In the genomic region with DNA sequence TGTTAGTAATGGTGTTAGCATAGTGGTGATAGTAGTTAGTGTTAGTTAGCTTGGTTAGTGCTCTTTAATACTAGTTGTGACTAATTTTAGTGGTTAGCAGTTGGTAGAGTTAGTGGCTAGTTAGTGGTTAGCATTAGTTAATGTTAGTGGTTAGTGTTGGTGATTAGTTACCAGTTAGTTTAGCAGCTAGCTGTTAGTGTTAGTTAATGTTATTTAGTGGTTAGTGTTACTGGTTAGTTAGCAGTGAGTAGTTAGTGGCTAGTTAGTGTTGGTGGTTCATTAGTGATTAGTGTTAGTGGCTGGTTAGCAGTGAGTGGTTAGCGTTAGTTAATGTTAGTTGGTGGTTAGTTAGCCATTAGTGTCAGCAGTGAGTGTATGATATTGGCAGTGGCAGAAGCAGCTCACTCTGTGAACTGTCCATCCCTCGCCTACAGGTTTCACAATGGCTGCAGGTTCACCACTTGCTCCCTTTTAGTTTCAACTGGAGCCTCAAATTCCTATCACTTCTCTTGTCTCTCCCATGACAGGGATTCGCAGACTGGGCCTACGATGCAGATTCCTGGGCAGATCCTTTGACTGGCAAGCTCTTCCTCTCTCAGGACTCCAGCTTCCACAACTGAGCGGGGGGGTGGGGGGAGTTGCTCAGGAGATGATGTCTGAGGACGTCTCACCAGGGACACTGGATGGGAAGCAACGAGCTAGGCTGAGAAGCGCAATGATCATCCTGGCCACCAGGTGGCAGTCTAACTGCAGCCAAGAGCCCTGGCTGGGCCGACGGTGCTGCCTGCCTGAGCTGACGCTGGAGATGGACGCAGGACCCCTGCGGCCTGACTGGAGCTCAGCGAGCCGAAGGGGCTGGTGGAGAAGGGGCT, we compare ENCODE assay signal across 8 cellular contexts. TPM values are rescaled to one million over a fixed set of nuclear protein-coding genes. Genes with fewer than 3 reads are reported as not detected.
DNase-seq lines count a peak whose midpoint lies in the region; ATAC-seq and TF ChIP-seq lines count a peak whose summit lies in the region.

No MANE protein-coding gene starts in this region.

- peak; percentile 98 for TF ChIP-seq RAD21 in neural cell (conservative IDR thresholded peaks at IDR 0.05)

- no peaks in the 10 kb centered on the region for H3K9me3 ChIP-seq in DOHH2 (ENCODE audit: control insufficient read depth, insufficient read depth, low read length)
- no peaks in the 10 kb centered on the region for H3K9me3 ChIP-seq in fibroblast of lung (ENCODE audit: control insufficient read depth, insufficient read depth, low read depth, low read length)
- H3K9me3 ChIP-seq in neural cell (ENCODE audit: low read length), result no peaks in the 10 kb centered on the region

- peaks cover 23% of the 10 kb centered on the region for H3K4me1 Mint-ChIP-seq in stimulated activated naive CD8-positive, alpha-beta T cell treated with anti-CD3 and anti-CD28 coated beads, Interleukin-15, amount 100 ng/mL, for 72 hours

- peaks cover 58% of the 10 kb centered on the region for H3K27me3 Mint-ChIP-seq in stimulated activated naive CD8-positive, alpha-beta T cell treated with anti-CD3 and anti-CD28 coated beads, Interleukin-15, amount 100 ng/mL, for 72 hours

- H2AFZ ChIP-seq in fibroblast of lung (ENCODE audit: low read length), result no peak overlapping the region
- no peak overlapping the region for H2AFZ ChIP-seq in neural cell (ENCODE audit: low read depth, low read length)

- no peaks in the 10 kb centered on the region for H3K4me1 ChIP-seq in DOHH2 (ENCODE audit: control insufficient read depth, low read length)
- no peaks in the 10 kb centered on the region for H3K4me1 ChIP-seq in fibroblast of lung (ENCODE audit: control insufficient read depth, extremely low read depth, insufficient read depth, low read length)

- H3K4me3 Mint-ChIP-seq in stimulated activated naive CD8-positive, alpha-beta T cell treated with anti-CD3 and anti-CD28 coated beads, Interleukin-15, amount 100 ng/mL, for 72 hours, result peak overlapping the region in 1 of 2 donors; percentile 24

- peak; percentile 85 for ATAC-seq in GM21526 (IDR thresholded peaks at IDR 0.05; ENCODE audit: low FRiP score, unreplicated experiment)
- ATAC-seq in stimulated activated naive CD8-positive, alpha-beta T cell treated with anti-CD3 and anti-CD28 coated beads, Interleukin-15, amount 100 ng/mL, for 72 hours, result peak; percentile 70

- no peaks in the 10 kb centered on the region for H3K27me3 ChIP-seq in DOHH2 (ENCODE audit: control insufficient read depth, low read length)
- H3K27me3 ChIP-seq in fibroblast of lung (ENCODE audit: control insufficient read depth, insufficient read depth, low read length), result peaks cover 11% of the 10 kb centered on the region
- no peaks in the 10 kb centered on the region for H3K27me3 ChIP-seq in neural cell (ENCODE audit: insufficient read depth, low read depth, low read length)

- H3K4me2 ChIP-seq in DOHH2 (ENCODE audit: low read length), result no peak overlapping the region
- H3K4me2 ChIP-seq in fibroblast of lung (ENCODE audit: extremely low read depth, insufficient read depth, low read length), result no peak overlapping the region
- no peak overlapping the region for H3K4me2 ChIP-seq in neural cell (ENCODE audit: low read length)

- DNase-seq in HUDEP-2 (lab: John Stamatoyannopoulos, UW; ENCODE audit: unreplicated experiment in 76 of 76) (peak in 67 of 76 experiments; percentile 4 to 84 (median 57)), OCI-M2 (lab: John Stamatoyannopoulos, UW; ENCODE audit: unreplicated experiment) (peak; percentile 10), fibroblast of lung (ENCODE audit: low read depth in 2 of 2) (peak; percentile 56 to 77)
- DNase-seq in activated T-cell treated with anti-CD3 and anti-CD28 coated beads, Interleukin-2, amount 50 U/mL, for 1 hour, result peak; percentile 76
- peak; percentile 75 to 77 for DNase-seq in stimulated activated naive CD8-positive, alpha-beta T cell treated with anti-CD3 and anti-CD28 coated beads, Interleukin-15, amount 100 ng/mL, for 72 hours

- H3K27ac ChIP-seq in DOHH2 (ENCODE audit: low read depth, low read length) (no peak overlapping the region), fibroblast of lung (ENCODE audit: insufficient read depth, low read length) (no peak overlapping the region), neural cell (ENCODE audit: low read length) (no peak overlapping the region)

- H3K4me3 ChIP-seq in DOHH2 (ENCODE audit: low read length), result no peak overlapping the region
- H3K4me3 ChIP-seq in fibroblast of lung (replicated peaks in 1 of 4; ENCODE audit: control extremely low read depth in 1 of 4, insufficient read depth in 1 of 4, low read depth in 3 of 4, low read length in 4 of 4), result no peak overlapping the region
- peak overlapping the region; percentile 47 for H3K4me3 ChIP-seq in neural cell (ENCODE audit: low read length)

- TF ChIP-seq EP300 in neural cell (conservative IDR thresholded peaks at IDR 0.05; ENCODE audit: poor library complexity, severe bottlenecking), result no peak

- H3K9me3 Mint-ChIP-seq in stimulated activated naive CD8-positive, alpha-beta T cell treated with anti-CD3 and anti-CD28 coated beads, Interleukin-15, amount 100 ng/mL, for 72 hours, result no peaks in the 10 kb centered on the region

- no peaks in the 10 kb centered on the region for H3F3A ChIP-seq in DOHH2 (ENCODE audit: control insufficient read depth, insufficient read depth)
- H3F3A ChIP-seq in neural cell (ENCODE audit: insufficient read depth, low read length, poor library complexity, severe bottlenecking), result no peaks in the 10 kb centered on the region

- no peaks in the 10 kb centered on the region for H3K36me3 ChIP-seq in DOHH2 (ENCODE audit: control insufficient read depth, low read length)
- H3K36me3 ChIP-seq in fibroblast of lung (ENCODE audit: control insufficient read depth, insufficient read depth, low read length), result no peaks in the 10 kb centered on the region
- H3K36me3 ChIP-seq in neural cell (ENCODE audit: insufficient read depth, low read length), result no peaks in the 10 kb centered on the region

- H4K20me1 ChIP-seq in DOHH2 (ENCODE audit: control insufficient read depth, insufficient read depth, low read depth, low read length) (no peaks in the 10 kb centered on the region; the same call in 1 of the 2 replicates), fibroblast of lung (ENCODE audit: control insufficient read depth, extremely low read depth, insufficient read depth, low read length) (no peaks in the 10 kb centered on the region), neural cell (ENCODE audit: insufficient read depth) (no peaks in the 10 kb centered on the region)

- H3K27ac Mint-ChIP-seq in stimulated activated naive CD8-positive, alpha-beta T cell treated with anti-CD3 and anti-CD28 coated beads, Interleukin-15, amount 100 ng/mL, for 72 hours, result no peak overlapping the region

- H3K79me2 ChIP-seq in DOHH2 (ENCODE audit: control insufficient read depth, low read length) (no peaks in the 10 kb centered on the region), fibroblast of lung (ENCODE audit: control insufficient read depth, insufficient read depth, low read length) (no peaks in the 10 kb centered on the region), neural cell (replicated peaks; ENCODE audit: insufficient read depth, low read length) (no peaks in the 10 kb centered on the region)

- TF ChIP-seq CTCF in DOHH2 (IDR thresholded peaks at IDR 0.05; ENCODE audit: low read depth, low read length, poor library complexity, severe bottlenecking), result peak; percentile 97
- TF ChIP-seq CTCF in fibroblast of lung (conservative IDR thresholded peaks at IDR 0.05 in 1 of 2, IDR thresholded peaks at IDR 0.05 in 1 of 2; ENCODE audit: low read depth in 1 of 2, low read length in 2 of 2), result peak; percentile 89 to 95
- TF ChIP-seq CTCF in neural cell (IDR thresholded peaks at IDR 0.05; ENCODE audit: poor library complexity, severe bottlenecking), result peak; percentile 95

- H3K9ac ChIP-seq in fibroblast of lung (ENCODE audit: insufficient read depth, low read length) (no peak overlapping the region), neural cell (ENCODE audit: low read length) (no peak overlapping the region)

- no peaks in the 10 kb centered on the region for H3K9me2 ChIP-seq in DOHH2 (replicated peaks; ENCODE audit: control insufficient read depth, low read length)
- no peaks in the 10 kb centered on the region for H3K9me2 ChIP-seq in neural cell (ENCODE audit: insufficient read depth, low read length)

TF ChIP-seq in neural cell, 6 proteins besides CTCF, POLR2A, EP300 and RAD21 (continues in another document):
- no peak for TF ChIP-seq EZH2 (IDR thresholded peaks at IDR 0.05; ENCODE audit: borderline replicate concordance, insufficient read depth, low read length, poor library complexity, severe bottlenecking)
- TF ChIP-seq SMC3 (conservative IDR thresholded peaks at IDR 0.05; ENCODE audit: poor library complexity), result peak; percentile 99
- no peak for TF ChIP-seq TAF1 (IDR thresholded peaks at IDR 0.05; ENCODE audit: low read depth)
- no peak for TF ChIP-seq MXI1 (conservative IDR thresholded peaks at IDR 0.05; ENCODE audit: poor library complexity, severe bottlenecking)
- TF ChIP-seq POLR2AphosphoS5 (IDR thresholded peaks at IDR 0.05), result no peak

RNA-seq across cellular contexts. Expression of gene GHRHR, which starts 19.5 kb away (rescaled TPM):
- not detected in 2 replicates for total RNA-seq in fibroblast of lung
- polyA plus RNA-seq in fibroblast of lung (not detected in 2 replicates), neural cell (not detected in 2 replicates)
- not detected in 2 replicates for polyA plus RNA-seq in fibroblast of lung (2012)
- polyA minus RNA-seq in fibroblast of lung (ENCODE audit: low replicate concordance) (not detected in 2 replicates), neural cell (not detected in 2 replicates)

Comparison
In these comparisons a context has a peak if more than half of its experiments do, and no peak if none do; other contexts are left out.
1. DNase-seq: peak in every context shown above with its lines; median percentile 76 in activated T-cell treated with anti-CD3 and anti-CD28 coated beads, Interleukin-2, amount 50 U/mL, for 1 hour; 76 in stimulated activated naive CD8-positive, alpha-beta T cell treated with anti-CD3 and anti-CD28 coated beads, Interleukin-15, amount 100 ng/mL, for 72 hours; 66 in fibroblast of lung; 57 in HUDEP-2; 10 in OCI-M2.